In the genomic region with DNA sequence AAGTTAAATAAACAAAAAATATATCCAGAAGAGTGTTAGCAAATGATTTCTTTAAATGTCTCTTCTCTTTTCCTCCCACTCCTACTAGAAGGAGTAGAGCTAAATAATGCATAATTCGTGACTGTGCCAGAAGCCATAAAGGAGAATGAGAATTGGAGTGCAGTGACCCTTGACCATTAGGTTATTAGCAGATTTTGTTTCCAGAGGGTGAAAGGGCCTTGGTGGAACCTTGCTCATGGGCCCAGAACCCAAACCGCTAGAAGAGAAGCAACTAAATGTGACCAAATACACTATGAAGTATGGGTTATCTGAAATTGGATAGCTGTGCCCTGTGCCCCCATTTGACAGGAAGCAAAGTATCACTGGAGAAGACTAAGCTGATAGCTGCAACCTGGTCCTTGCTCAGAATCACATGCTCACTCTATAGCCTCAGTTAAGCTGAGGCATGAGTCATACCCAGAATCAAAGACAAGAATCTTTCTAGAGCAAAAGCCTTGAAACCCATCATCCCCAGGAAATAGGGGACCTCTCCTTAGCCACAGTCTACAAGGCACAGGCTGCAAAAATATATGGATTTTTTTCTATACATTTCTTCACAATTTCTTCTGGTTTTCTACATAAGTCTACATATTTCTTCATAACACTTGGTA, we compare ENCODE assay signal across 10 cellular contexts. TPM values are rescaled to one million over a fixed set of nuclear protein-coding genes. Genes with fewer than 3 reads are reported as not detected.
A peak's percentile ranks its signal among the peaks of the same experiment; 100 is the strongest.
DNase-seq lines count a peak whose midpoint lies in the region; ATAC-seq, FAIRE-seq and TF ChIP-seq lines count a peak whose summit lies in the region.
"Had no signal": no experiment of that assay in that cellular context is flagged by ENCODE, and none has a peak within 500 bp of the region (broad histone marks: within the 10 kb centered on the region; RNA-seq: fewer than 3 reads in every experiment).

No MANE protein-coding gene starts in this region.

- no peaks in the 10 kb centered on the region for H3K4me1 ChIP-seq in gastroesophageal sphincter

- peak; percentile 61 for DNase-seq in ELR (ENCODE audit: low read depth)
- peak; percentile 42 for DNase-seq in GM20000 (ENCODE audit: low spot score)
- DNase-seq in bronchial epithelial cell (ENCODE audit: low read depth) = peak; percentile 12
- DNase-seq in mesenteric fat pad (ENCODE audit: low spot score) = no peak
- no peak for DNase-seq in RPMI8226
- DNase-seq in NCI-H2107 (lab: John Stamatoyannopoulos, UW) = no peak

- H3K27me3 ChIP-seq in bronchial epithelial cell (ENCODE audit: control insufficient read depth, insufficient read depth, low read length) (no peaks in the 10 kb centered on the region), gastroesophageal sphincter (no peaks in the 10 kb centered on the region)

- TF ChIP-seq CTCF in GM20000 (IDR thresholded peaks at IDR 0.05; ENCODE audit: extremely low read depth, missing control alignments) (no peak), bronchial epithelial cell (IDR thresholded peaks at IDR 0.05; ENCODE audit: insufficient read depth, low read length, severe bottlenecking) (no peak), gastroesophageal sphincter (IDR thresholded peaks at IDR 0.05) (no peak)

- TF ChIP-seq POLR2A in gastroesophageal sphincter (IDR thresholded peaks at IDR 0.05) = no peak

- peaks cover 0 to 6% (median 0%) of the 10 kb centered on the region in 3 donors for H3K9me3 ChIP-seq in gastroesophageal sphincter

- no peak for TF ChIP-seq EP300 in gastroesophageal sphincter (IDR thresholded peaks at IDR 0.05)

- 62 to 71% methylated on average over 1 of the region's 2 CpGs for WGBS in gastroesophageal sphincter (ENCODE audit: low coverage in 1 of 2), 2 donors

- ATAC-seq in HG03354 (IDR thresholded peaks at IDR 0.05; ENCODE audit: poor library complexity, severe bottlenecking, unreplicated experiment) (peak; percentile 76), gastroesophageal sphincter (no peak)
- ATAC-seq: left lobe of liver had no signal

- H3K4me3 ChIP-seq in bronchial epithelial cell (ENCODE audit: low read depth, low read length) = no peak overlapping the region
- no peak overlapping the region for H3K4me3 ChIP-seq in gastroesophageal sphincter

- H3K27ac ChIP-seq in gastroesophageal sphincter = no peak overlapping the region

- H3K36me3 ChIP-seq in bronchial epithelial cell (ENCODE audit: control insufficient read depth, insufficient read depth, low read length) (no peaks in the 10 kb centered on the region), gastroesophageal sphincter (no peaks in the 10 kb centered on the region)

- no peak for FAIRE-seq in bronchial epithelial cell (lab: Jason Lieb, UNC)

RNA-seq across cellular contexts. Expression of gene CAPSL, which starts 36.3 kb away (rescaled TPM):
- not detected in 2 replicates for total RNA-seq in bronchial epithelial cell
- not detected for total RNA-seq in mesenteric fat pad
- not detected for total RNA-seq in gastroesophageal sphincter
- total RNA-seq: left lobe of liver; T-helper 1 cell treated with Interleukin-12 subunit alpha and Interleukin-12 subunit beta and Interleukin-4 antibody, amounts not matched to agents 30 ng/mL and 1 ng/mL, for 36 hours had no signal

RNA-seq across cellular contexts. Expression of gene IL7R, which starts 45.5 kb away (rescaled TPM):
- total RNA-seq in bronchial epithelial cell (0.26 TPM in 1 of 2 replicates, not detected in the other), mesenteric fat pad (5.2 TPM), gastroesophageal sphincter (10 to 100 TPM in 1 of 4 donors, 1 to 10 TPM in 3; 1.1 to 10.1 (median 4.0) TPM)

Comparison
In these comparisons a context has a peak if more than half of its experiments do, and no peak if none do; other contexts are left out.
1. DNase-seq: peak in ELR (single experiment), GM20000 (single experiment) and bronchial epithelial cell (single experiment); none in mesenteric fat pad (single experiment), RPMI8226 (single experiment) and NCI-H2107 (single experiment).